15 cellular contexts compared by ENCODE assay signal in the genomic region with DNA sequence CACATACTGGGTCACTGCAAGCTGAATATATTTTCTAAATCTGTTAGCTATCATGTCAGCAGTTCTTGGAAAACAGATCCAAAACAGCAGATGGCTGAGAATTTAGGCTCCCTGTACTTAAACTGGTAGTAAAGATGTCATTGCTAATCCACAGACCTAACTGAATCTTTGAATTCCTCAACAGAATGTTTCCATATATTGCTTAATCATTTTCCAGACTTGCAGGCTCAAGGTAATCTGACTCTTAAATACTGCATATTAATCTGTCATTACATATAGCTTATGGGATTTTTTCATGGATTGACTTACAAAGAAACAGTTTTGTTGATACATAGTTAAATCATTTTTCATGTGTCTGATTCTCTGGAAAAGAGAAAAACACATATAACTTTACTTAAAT.
"Had no signal": no experiment of that assay in that cellular context is flagged by ENCODE, and none has a peak within 500 bp of the region (broad histone marks: within the 10 kb centered on the region; RNA-seq: fewer than 3 reads in every experiment).

No MANE protein-coding gene starts in this region.

- DNase-seq: activated CD4-positive, alpha-beta T cell treated with anti-CD3 and anti-CD28 coated beads for 1 hour; activated CD4-positive, alpha-beta T cell treated with anti-CD3 and anti-CD28 coated beads, Interleukin-2, amount 50 U/mL, for 4 hours; activated naive CD4-positive, alpha-beta T cell; activated naive CD8-positive, alpha-beta T cell treated with anti-CD3 and anti-CD28 coated beads, Interleukin-2, amount 10 ng/mL, durations not matched to agents 7 days and 5 days; activated T-cell treated with anti-CD3 and anti-CD28 coated beads for 4 hours; brain microvascular endothelial cell; effector CD8-positive, alpha-beta T cell; foreskin keratinocyte; glutamatergic neuron; kidney glomerular epithelial cell; lower lobe of right lung; psoas muscle; stimulated activated CD4-positive, alpha-beta T cell treated with anti-CD3 and anti-CD28 coated beads, Interleukin-2, amount 100 ng/mL, for 24 hours; thyroid gland had no signal

- ATAC-seq: foreskin keratinocyte, lower lobe of right lung, psoas muscle, sciatic nerve had no signal

- H3K4me3 ChIP-seq: lower lobe of right lung, psoas muscle, thyroid gland had no signal
